ENCODE assay signal across 8 cellular contexts in the genomic region with DNA sequence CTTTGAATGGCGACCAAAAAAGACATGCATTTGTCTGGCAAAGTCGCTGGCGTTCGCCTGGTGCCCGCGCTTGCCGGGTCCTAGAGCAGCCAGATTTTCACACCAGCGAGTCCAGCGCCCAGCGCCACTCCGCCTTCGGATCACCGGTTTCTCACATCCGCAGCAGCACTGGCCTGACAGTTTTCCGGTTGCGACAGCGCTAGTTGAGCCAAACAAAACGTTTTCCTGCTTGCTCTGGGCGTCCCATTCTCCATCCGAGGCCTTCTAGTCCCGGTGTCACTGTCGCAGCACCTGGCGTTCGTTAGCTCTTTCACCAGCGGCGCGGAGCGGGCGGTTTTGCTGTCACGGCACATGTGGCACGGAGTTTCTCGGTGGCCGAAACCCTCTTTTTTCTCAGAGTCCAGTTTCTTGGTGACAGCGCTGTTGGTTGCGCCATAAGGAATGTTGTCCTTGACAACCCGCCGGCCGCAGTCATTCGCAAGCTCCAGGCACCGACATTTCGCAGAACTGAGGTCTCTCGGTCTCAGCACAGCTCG. TPM values are rescaled to one million over a fixed set of nuclear protein-coding genes. Genes with fewer than 3 reads are reported as not detected.
DNase-seq lines count a peak whose midpoint lies in the region; ATAC-seq lines count a peak whose summit lies in the region.

No MANE protein-coding gene starts in this region.

- H3K4me1 ChIP-seq in SJCRH30 (no peaks in the 10 kb centered on the region), urinary bladder (ENCODE audit: insufficient read depth) (no peaks in the 10 kb centered on the region)

- H3K36me3 ChIP-seq in SJCRH30 (no peaks in the 10 kb centered on the region), urinary bladder (ENCODE audit: insufficient read depth) (no peaks in the 10 kb centered on the region)

- 5% methylated on average over 43 of the region's 43 CpGs for WGBS in urinary bladder

- ATAC-seq in GM21381 (IDR thresholded peaks at IDR 0.05; ENCODE audit: unreplicated experiment), result peak; percentile 41
- peak; percentile 65 to 79 for ATAC-seq in left cardiac atrium

- H3K27ac ChIP-seq in SJCRH30, result no peak overlapping the region
- H3K27ac ChIP-seq in urinary bladder (ENCODE audit: low read depth), result peak overlapping the region; percentile 96

- H3K9me3 ChIP-seq in SJCRH30 (replicated peaks), result no peaks in the 10 kb centered on the region

- H3K4me3 ChIP-seq in SJCRH30, result peak overlapping the region; percentile 50
- peak overlapping the region; percentile 52 for H3K4me3 ChIP-seq in urinary bladder (ENCODE audit: low read depth, low read length)

- intact Hi-C loops in left cardiac atrium (cut with DNase I), result loop anchor here (2.0 to 5.0 kb wide), 3 partner anchors 40 to 50 kb away; partner anchors contain the start of gene ANXA2R (in 2 of the 2)

- DNase-seq in COLO668 (lab: John Stamatoyannopoulos, UW; ENCODE audit: unreplicated experiment) (peak; percentile 87), HT-29 (ENCODE audit: low spot score) (peak; percentile 98), SJCRH30 (peak in 1 of 2 experiments; percentile 35), left cardiac atrium (peak; percentile 93), pulmonary artery endothelial cell (ENCODE audit: low read depth, low spot score) (peak; percentile 67)
- DNase-seq in activated naive CD4-positive, alpha-beta T cell treated with anti-CD3 and anti-CD28 coated beads, Interleukin-2, amount 50 U/mL, for 16 hours, result peak; percentile 72

- no peaks in the 10 kb centered on the region for H3K27me3 ChIP-seq in SJCRH30

RNA-seq across cellular contexts. Expression of gene ANXA2R, which starts 48.0 kb away (rescaled TPM):
- 21.1 and 22.7 TPM in 2 replicates for total RNA-seq in HT-29 (2014; rRNA removed; shearing (Covaris generic))
- total RNA-seq in SJCRH30 (2014; rRNA removed; shearing (Covaris generic)), result 3.3 and 3.5 TPM in 2 replicates
- 1 to 10 TPM; 1.6 to 1.9 TPM for total RNA-seq in left cardiac atrium
- 1.2 and 1.4 TPM in 2 replicates for total RNA-seq in pulmonary artery endothelial cell
- total RNA-seq in urinary bladder, result 3.5 TPM
- 2.9 TPM for polyA plus RNA-seq in urinary bladder
